ENCODE assay signal across 23 cellular contexts in genomic region chr6:124512431-124512830, GRCh38.
"Had no signal": no experiment of that assay in that cellular context is flagged by ENCODE, and none has a peak within 500 bp of the region (broad histone marks: within the 10 kb centered on the region; RNA-seq: fewer than 3 reads in every experiment).

No MANE protein-coding gene starts in this region.

- DNase-seq: effector CD4-positive, alpha-beta T cell; head of caudate nucleus; left ventricle myocardium superior; lower lobe of right lung; naive B cell; pancreas; retina; right lobe of liver; stimulated activated CD4-positive, alpha-beta T cell treated with anti-CD3 and anti-CD28 coated beads, Interleukin-12 subunit alpha, Interleukin-12 subunit beta, amount 100 ng/mL, for 4 hours; stimulated activated CD4-positive, alpha-beta T cell treated with anti-CD3 and anti-CD28 coated beads, Interleukin-1b, Interleukin-23, amount 100 ng/mL, for 48 hours; stimulated activated CD4-positive, alpha-beta T cell treated with anti-CD3 and anti-CD28 coated beads, Interleukin-4, amount 100 ng/mL, for 1 hour; stimulated activated CD8-positive, alpha-beta memory T cell treated with anti-CD3 and anti-CD28 coated beads, Interleukin-4, amount 100 ng/mL, for 48 hours; stimulated activated naive CD4-positive, alpha-beta T cell; stimulated activated naive CD8-positive, alpha-beta T cell treated with anti-CD3 and anti-CD28 coated beads, Interleukin-15, amount 100 ng/mL, for 72 hours; transverse colon had no signal

- H3K36me3 Mint-ChIP-seq: memory B cell; naive B cell; natural killer cell treated with Interleukin-12 subunit alpha and Interleukin-12 subunit beta and Interleukin-15 and Interleukin-18, amount 100 ng/mL, for 72 hours had no signal

- ATAC-seq: left ventricle myocardium superior; lower lobe of right lung; natural killer cell treated with Interleukin-12 subunit alpha and Interleukin-12 subunit beta and Interleukin-15 and Interleukin-18, amount 100 ng/mL, for 72 hours; pancreas; right lobe of liver; stimulated activated naive CD8-positive, alpha-beta T cell treated with anti-CD3 and anti-CD28 coated beads, Interleukin-15, amount 100 ng/mL, for 72 hours had no signal

- H3K27me3 ChIP-seq: dorsolateral prefrontal cortex, neutrophil, pancreas, right lobe of liver, suprapubic skin, transverse colon, vagina had no signal

- H3K4me1 ChIP-seq: lower lobe of right lung, pancreas, right lobe of liver, suprapubic skin, transverse colon, vagina had no signal

- H3K4me3 ChIP-seq: dorsolateral prefrontal cortex, lower lobe of right lung, pancreas, right lobe of liver, smooth muscle cell, suprapubic skin, transverse colon, vagina had no signal

- H3K27me3 Mint-ChIP-seq: memory B cell; naive B cell; natural killer cell treated with Interleukin-12 subunit alpha and Interleukin-12 subunit beta and Interleukin-15 and Interleukin-18, amount 100 ng/mL, for 72 hours; stimulated activated naive CD8-positive, alpha-beta T cell treated with anti-CD3 and anti-CD28 coated beads, Interleukin-15, amount 100 ng/mL, for 72 hours had no signal

- H3K9me3 Mint-ChIP-seq: memory B cell had no signal

- H3K27ac Mint-ChIP-seq: memory B cell; naive B cell; natural killer cell treated with Interleukin-12 subunit alpha and Interleukin-12 subunit beta and Interleukin-15 and Interleukin-18, amount 100 ng/mL, for 72 hours; stimulated activated naive CD8-positive, alpha-beta T cell treated with anti-CD3 and anti-CD28 coated beads, Interleukin-15, amount 100 ng/mL, for 72 hours had no signal

- H3K36me3 ChIP-seq: lower lobe of right lung, neutrophil, pancreas, right lobe of liver, suprapubic skin, transverse colon, vagina had no signal

- H3K4me3 Mint-ChIP-seq: memory B cell; naive B cell; natural killer cell treated with Interleukin-12 subunit alpha and Interleukin-12 subunit beta and Interleukin-15 and Interleukin-18, amount 100 ng/mL, for 72 hours; neural crest cell; stimulated activated naive CD8-positive, alpha-beta T cell treated with anti-CD3 and anti-CD28 coated beads, Interleukin-15, amount 100 ng/mL, for 72 hours had no signal

- H3K27ac ChIP-seq: lower lobe of right lung, neutrophil, pancreas, right lobe of liver, suprapubic skin, transverse colon, vagina had no signal

- H3K4me1 Mint-ChIP-seq: memory B cell; naive B cell; stimulated activated naive CD8-positive, alpha-beta T cell treated with anti-CD3 and anti-CD28 coated beads, Interleukin-15, amount 100 ng/mL, for 72 hours had no signal

- H3K9me3 ChIP-seq: lower lobe of right lung, neutrophil, pancreas, right lobe of liver, suprapubic skin, transverse colon, vagina had no signal
